In the genomic region with DNA sequence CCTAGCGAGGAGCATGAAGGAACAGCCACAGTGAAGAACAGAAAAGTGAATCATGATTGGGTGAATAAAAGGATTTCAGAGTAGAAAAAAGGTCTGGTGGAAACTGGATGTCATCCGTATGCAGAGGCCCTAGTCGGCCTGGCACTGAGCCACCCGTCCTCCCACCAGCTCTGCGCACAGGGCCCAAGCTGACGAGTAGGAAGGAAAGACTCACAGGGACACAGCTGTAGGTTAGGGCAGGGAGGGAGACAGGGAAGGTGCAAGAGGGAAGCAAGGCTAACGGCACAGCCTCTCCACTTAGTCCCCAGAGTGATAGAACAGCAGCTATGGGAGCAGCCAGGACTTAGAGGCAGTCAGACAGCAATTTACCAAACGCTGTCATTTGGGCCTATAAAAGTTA, we compare ENCODE assay signal across 24 cellular contexts.
DNase-seq lines count a peak whose midpoint lies in the region; ATAC-seq and TF ChIP-seq lines count a peak whose summit lies in the region.
"Had no signal": no experiment of that assay in that cellular context is flagged by ENCODE, and none has a peak within 500 bp of the region (broad histone marks: within the 10 kb centered on the region; RNA-seq: fewer than 3 reads in every experiment).

No MANE protein-coding gene starts in this region.

- H2BK20ac ChIP-seq in IMR-90 (ENCODE audit: low read depth, low read length): no peak overlapping the region

- H4K5ac ChIP-seq in IMR-90 (ENCODE audit: low read depth, low read length) (no peak overlapping the region), mesendoderm (ENCODE audit: low read length) (no peak overlapping the region)

- no peak overlapping the region for H3K23ac ChIP-seq in IMR-90 (ENCODE audit: low read depth, low read length)
- H3K23ac ChIP-seq in mesendoderm (ENCODE audit: low read length): peak overlapping the region; percentile 98

- H2AK5ac ChIP-seq in IMR-90 (ENCODE audit: low read depth, low read length) (no peak overlapping the region), mesendoderm (ENCODE audit: low read length) (no peak overlapping the region)

- no peaks in the 10 kb centered on the region for H3K9me2 ChIP-seq in GM23248 (ENCODE audit: insufficient read depth)

- no peaks in the 10 kb centered on the region for H3K36me3 ChIP-seq in A673 (ENCODE audit: insufficient read depth, low read length, poor library complexity, severe bottlenecking)
- H3K36me3 ChIP-seq in BE2C: no peaks in the 10 kb centered on the region
- no peaks in the 10 kb centered on the region for H3K36me3 ChIP-seq in IMR-90 (ENCODE audit: control insufficient read depth, insufficient read depth, low read length)
- H3K36me3 ChIP-seq in mesendoderm (ENCODE audit: control insufficient read depth, insufficient read depth, low read length): no peaks in the 10 kb centered on the region
- H3K36me3 ChIP-seq in GM23248 (ENCODE audit: low read depth): no peaks in the 10 kb centered on the region
- H3K36me3 ChIP-seq: HAP-1 had no signal

- H4K20me1 ChIP-seq in IMR-90 (ENCODE audit: insufficient read depth, low read length) (no peaks in the 10 kb centered on the region), GM23248 (ENCODE audit: insufficient read depth) (no peaks in the 10 kb centered on the region)

- H2BK120ac ChIP-seq in IMR-90 (ENCODE audit: low read depth, low read length) (no peak overlapping the region), mesendoderm (ENCODE audit: low read depth, low read length) (no peak overlapping the region)

- no peak for TF ChIP-seq CTCF in A673 (conservative IDR thresholded peaks at IDR 0.05; ENCODE audit: low read depth, low read length)
- TF ChIP-seq CTCF in BE2C (IDR thresholded peaks at IDR 0.05; ENCODE audit: low read depth, low read length): no peak
- TF ChIP-seq CTCF in IMR-90 (conservative IDR thresholded peaks at IDR 0.05; ENCODE audit: low read depth, low read length): no peak

- no peaks in the 10 kb centered on the region for H3K79me1 ChIP-seq in IMR-90 (ENCODE audit: low read depth in 1 of 2, low read length in 2 of 2)
- no peaks in the 10 kb centered on the region for H3K79me1 ChIP-seq in mesendoderm (ENCODE audit: low read length)

- H3K4me2 ChIP-seq in IMR-90 (ENCODE audit: low read depth, low read length) (no peak overlapping the region), mesendoderm (ENCODE audit: low read length) (no peak overlapping the region), GM23248 (ENCODE audit: unreplicated experiment) (no peak overlapping the region)
- H3K4me2 ChIP-seq: A549, PC-9 had no signal

- POLR2A ChIA-PET in A673 (lab: Charles Lee; ENCODE audit: low non-redundant PET) (no interaction called here), IMR-90 (lab: Charles Lee; ENCODE audit: unreplicated experiment) (no interaction called here)

- H2BK5ac ChIP-seq in IMR-90 (ENCODE audit: low read depth, low read length, poor library complexity, severe bottlenecking): no peak overlapping the region
- H2BK5ac ChIP-seq in mesendoderm (ENCODE audit: low read length): no peak overlapping the region

- peak overlapping the region; percentile 45 for H2AK9ac ChIP-seq in IMR-90 (replicated peaks; ENCODE audit: low read depth, low read length, poor library complexity)

- H4K8ac ChIP-seq in IMR-90 (ENCODE audit: low read depth in 2 of 2, low read length in 2 of 2): no peak overlapping the region
- no peak overlapping the region for H4K8ac ChIP-seq in mesendoderm (ENCODE audit: low read depth, low read length)

- intact Hi-C loops in A673 (cut with micrococcal nuclease; ENCODE audit: unreplicated experiment) (no loop called here), IMR-90 (cut with micrococcal nuclease) (no loop called here)

- no peaks in the 10 kb centered on the region for H3K79me2 ChIP-seq in mesendoderm (ENCODE audit: control insufficient read depth, insufficient read depth, low read length)
- H3K79me2 ChIP-seq in GM23248 (ENCODE audit: insufficient read depth): no peaks in the 10 kb centered on the region

- dilution Hi-C loops in IMR-90 (cut with HindIII; ENCODE audit: low sequenced_read_pairs, unreplicated experiment): no loop called here

- H3K4me1 ChIP-seq in A673 (ENCODE audit: insufficient read depth, low read length, poor library complexity, severe bottlenecking): no peaks in the 10 kb centered on the region
- no peaks in the 10 kb centered on the region for H3K4me1 ChIP-seq in BE2C
- no peaks in the 10 kb centered on the region for H3K4me1 ChIP-seq in IMR-90 (ENCODE audit: control insufficient read depth, insufficient read depth, low read length)
- H3K4me1 ChIP-seq in mesendoderm (ENCODE audit: control insufficient read depth, low read depth, low read length): no peaks in the 10 kb centered on the region
- no peaks in the 10 kb centered on the region for H3K4me1 ChIP-seq in GM23248 (ENCODE audit: insufficient read depth)
- H3K4me1 ChIP-seq: A549, HAP-1 had no signal

- H3K56ac ChIP-seq in IMR-90 (ENCODE audit: extremely low read depth, insufficient read depth, low read length): no peak overlapping the region
- peak overlapping the region; percentile 28 for H3K56ac ChIP-seq in mesendoderm (ENCODE audit: low read length)

- ATAC-seq in IMR-90 (ENCODE audit: low read depth): no peak
- no peak for ATAC-seq in GM18858 (IDR thresholded peaks at IDR 0.05; ENCODE audit: unreplicated experiment)
- ATAC-seq: A549, T-cell had no signal

- CTCF ChIA-PET in A673 (lab: Charles Lee) (no interaction called here), IMR-90 (lab: Yijun Ruan, JAX) (no interaction called here)

- TF ChIP-seq RAD21 in IMR-90 (IDR thresholded peaks at IDR 0.05; ENCODE audit: low read length): no peak

- H3K9ac ChIP-seq in IMR-90 (ENCODE audit: low read depth, low read length) (no peak overlapping the region), mesendoderm (ENCODE audit: low read length) (no peak overlapping the region), GM23248 (no peak overlapping the region)

- H3K9me1 ChIP-seq in IMR-90 (ENCODE audit: insufficient read depth, low read length): no peaks in the 10 kb centered on the region

- H3K27ac ChIP-seq in A673 (ENCODE audit: low read depth, low read length, poor library complexity, severe bottlenecking) (no peak overlapping the region), IMR-90 (ENCODE audit: insufficient read depth, low read length) (no peak overlapping the region), mesendoderm (ENCODE audit: low read depth, low read length) (no peak overlapping the region), GM23248 (no peak overlapping the region)
- H3K27ac ChIP-seq: A549, PC-9 had no signal

- H3F3A ChIP-seq in GM23248 (ENCODE audit: insufficient read depth): no peaks in the 10 kb centered on the region

- H3K9me3 ChIP-seq in A673 (ENCODE audit: low read depth, low read length, poor library complexity, severe bottlenecking) (no peaks in the 10 kb centered on the region), BE2C (no peaks in the 10 kb centered on the region), IMR-90 (ENCODE audit: control insufficient read depth, insufficient read depth, low read length) (no peaks in the 10 kb centered on the region), GM23248 (ENCODE audit: low read depth) (no peaks in the 10 kb centered on the region)
- H3K9me3 ChIP-seq: A549, HAP-1 had no signal

- DNase-seq in A673 (ENCODE audit: low spot score) (peak; percentile 7), BE2C (peak; percentile 52), IMR-90 (no peak), mesendoderm (no peak), GM23248 (no peak), D341Med (ENCODE audit: low spot score) (no peak)
- DNase-seq in activated effector memory CD4-positive, alpha-beta T cell treated with anti-CD3 and anti-CD28 coated beads, Interleukin-2, amount 50 U/mL, for 16 hours: no peak
- DNase-seq: CD4-positive, alpha-beta memory T cell; COR-L47; EL; GF-D8; HFFc6; NCI-H1048; NCI-H1417 treated with DMSO at 0.1 percent for 48 hours; NCI-H1694 treated with DMSO at 0.1 percent for 48 hours; NCI-H2081; NCI-H2227 treated with DMSO at 0.1 percent for 48 hours; NCI-H526 treated with DMSO at 0.1 percent for 48 hours; PC-9; SHP77; T-cell had no signal

- H2BK15ac ChIP-seq in IMR-90 (ENCODE audit: low read depth, low read length) (no peak overlapping the region), mesendoderm (replicated peaks; ENCODE audit: low read depth) (no peak overlapping the region)

- H2AFZ ChIP-seq in IMR-90 (replicated peaks; ENCODE audit: low read length, poor library complexity) (no peak overlapping the region), GM23248 (no peak overlapping the region)
- H2AFZ ChIP-seq: PC-9 had no signal

- H4K91ac ChIP-seq in IMR-90 (ENCODE audit: insufficient read depth, low read depth, low read length): no peak overlapping the region

- no peak for TF ChIP-seq POLR2A in IMR-90 (IDR thresholded peaks at IDR 0.05; ENCODE audit: low read depth, low read length)

- H3K4ac ChIP-seq in IMR-90 (ENCODE audit: low read depth, low read length) (no peak overlapping the region), mesendoderm (ENCODE audit: low read depth, low read length) (no peak overlapping the region)

- in situ Hi-C loops in IMR-90 (cut with MboI; ENCODE audit: low sequenced_read_pairs): no loop called here
- in situ Hi-C loops in GM23248 (cut with MboI): no loop called here

- H3K14ac ChIP-seq in IMR-90 (replicated peaks; ENCODE audit: low read depth, low read length): no peak overlapping the region

- H3K27me3 ChIP-seq in A673 (replicated peaks; ENCODE audit: insufficient read depth, low read depth, low read length, poor library complexity): no peaks in the 10 kb centered on the region
- H3K27me3 ChIP-seq in BE2C: no peaks in the 10 kb centered on the region
- no peaks in the 10 kb centered on the region for H3K27me3 ChIP-seq in IMR-90 (ENCODE audit: control insufficient read depth, insufficient read depth, low read length)
- H3K27me3 ChIP-seq in mesendoderm (ENCODE audit: insufficient read depth, low read length, poor library complexity): no peaks in the 10 kb centered on the region
- H3K27me3 ChIP-seq in GM23248 (replicated peaks; ENCODE audit: insufficient read depth): no peaks in the 10 kb centered on the region

- H3K18ac ChIP-seq in IMR-90 (ENCODE audit: low read depth, low read length) (no peak overlapping the region), mesendoderm (ENCODE audit: low read length) (no peak overlapping the region)

- no CpG with 5 or more reads among the region's 8 CpGs for WGBS in IMR-90 (ENCODE audit: extremely low coverage in 2 of 2, insufficient read length in 1 of 2), 2 experiments
- WGBS in mesendoderm (ENCODE audit: extremely low coverage, insufficient coverage, low lambda C conversion rate): no CpG with 5 or more reads among the region's 8 CpGs
- 27 to 34% methylated on average over 8 of the region's 8 CpGs for WGBS in GM23248 (ENCODE audit: low coverage in 1 of 2, low lambda C conversion rate in 2 of 2, missing lambda C conversion rate in 2 of 2), 2 experiments

- H3K4me3 ChIP-seq in A673 (ENCODE audit: low read depth, low read length, poor library complexity, severe bottlenecking): no peak overlapping the region
- H3K4me3 ChIP-seq in BE2C (ENCODE audit: low read depth, low read length): no peak overlapping the region
- H3K4me3 ChIP-seq in IMR-90 (ENCODE audit: insufficient read depth, low read depth, low read length): no peak overlapping the region
- no peak overlapping the region for H3K4me3 ChIP-seq in mesendoderm (ENCODE audit: low read length)
- H3K4me3 ChIP-seq in GM23248: no peak overlapping the region
- H3K4me3 ChIP-seq: A549, HAP-1, PC-9 had no signal

- no TSS peak for BruUV-seq in A673 (replicated peaks; lab: Mats Ljungman, UMichigan)
- BruUV-seq in IMR-90 (replicated peaks; lab: Mats Ljungman, UMichigan): no TSS peak

Comparison
In these comparisons a context has a peak if more than half of its experiments do, and no peak if none do; other contexts are left out.
1. DNase-seq: peak in A673 (single experiment) and BE2C (single experiment); none in IMR-90 (single experiment), mesendoderm (single experiment), GM23248 (single experiment), D341Med (single experiment) and activated effector memory CD4-positive, alpha-beta T cell treated with anti-CD3 and anti-CD28 coated beads, Interleukin-2, amount 50 U/mL, for 16 hours (single experiment).